Comparison of ENCODE assay signal across 38 cellular contexts in the genomic region with DNA sequence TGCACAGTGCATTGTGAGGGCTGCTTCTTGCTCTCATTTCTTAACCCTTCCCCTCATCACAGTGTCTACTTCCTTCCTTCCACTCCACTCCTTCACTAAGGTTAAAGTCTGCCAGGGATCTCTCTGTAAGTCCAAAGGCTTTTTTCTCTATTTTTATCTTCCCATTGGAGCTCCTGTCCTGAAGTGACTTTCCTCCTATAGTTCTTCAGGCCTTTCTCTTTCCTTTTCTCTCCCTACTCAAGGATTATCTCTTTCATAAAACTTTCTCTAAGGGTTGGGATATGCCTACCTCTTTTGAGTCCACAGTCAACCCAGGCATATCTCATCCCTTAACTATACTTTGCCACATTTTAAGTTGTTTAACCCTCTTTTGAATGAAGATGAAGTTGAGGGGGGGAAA.
"Had no signal": no experiment of that assay in that cellular context is flagged by ENCODE, and none has a peak within 500 bp of the region (broad histone marks: within the 10 kb centered on the region; RNA-seq: fewer than 3 reads in every experiment).

No MANE protein-coding gene starts in this region.

- H3K27me3 ChIP-seq: brain microvascular endothelial cell, Peyer's patch, SJSA1 had no signal

- H3K9me3 Mint-ChIP-seq: activated B cell treated with CpG ODN at 0.5 μM for 24 hours; activated CD4-positive, alpha-beta memory T cell treated with anti-CD3 and anti-CD28 coated beads for 36 hours; activated naive CD4-positive, alpha-beta T cell treated with anti-CD3 and anti-CD28 coated beads, Interleukin-2, amount 10 ng/mL, durations not matched to agents 7 days and 5 days; activated naive CD8-positive, alpha-beta T cell treated with anti-CD3 and anti-CD28 coated beads, Interleukin-2, amount 50 U/mL, for 24 hours; activated T-cell treated with anti-CD3 and anti-CD28 coated beads, Interleukin-2, amount 50 U/mL, for 4 hours; central memory CD8-positive, alpha-beta T cell; T-helper 1 cell treated with Interleukin-12 subunit alpha and Interleukin-12 subunit beta and Interleukin-4 antibody, amounts not matched to agents 30 μg/mL and 1 μg/mL, for 36 hours; T-helper 2 cell treated with Interferon-gamma antibody and Interleukin-4, amounts not matched to agents 5 μg/mL and 100 μg/mL, for 36 hours had no signal

- H3K4me3 Mint-ChIP-seq: activated B cell treated with CpG ODN at 0.5 μM for 24 hours; activated CD4-positive, alpha-beta memory T cell treated with anti-CD3 and anti-CD28 coated beads for 36 hours; activated naive CD4-positive, alpha-beta T cell treated with anti-CD3 and anti-CD28 coated beads, Interleukin-2, amount 10 ng/mL, durations not matched to agents 7 days and 5 days; activated naive CD8-positive, alpha-beta T cell; activated naive CD8-positive, alpha-beta T cell treated with anti-CD3 and anti-CD28 coated beads, Interleukin-2, amount 50 U/mL, for 24 hours; activated T-cell treated with anti-CD3 and anti-CD28 coated beads, Interleukin-2, amount 50 U/mL, for 4 hours; central memory CD8-positive, alpha-beta T cell; T-helper 1 cell treated with Interleukin-12 subunit alpha and Interleukin-12 subunit beta and Interleukin-4 antibody, amounts not matched to agents 30 μg/mL and 1 μg/mL, for 36 hours; T-helper 2 cell treated with Interferon-gamma antibody and Interleukin-4, amounts not matched to agents 5 μg/mL and 100 μg/mL, for 36 hours had no signal

- H3K4me2 ChIP-seq: SK-N-SH had no signal

- H3K36me3 ChIP-seq: brain microvascular endothelial cell, Peyer's patch, SJSA1 had no signal

- H3K9me3 ChIP-seq: Peyer's patch, SJSA1, SK-N-SH had no signal

- H3K27me3 Mint-ChIP-seq: activated B cell treated with CpG ODN at 0.5 μM for 24 hours; activated CD4-positive, alpha-beta memory T cell treated with anti-CD3 and anti-CD28 coated beads for 36 hours; activated naive CD4-positive, alpha-beta T cell treated with anti-CD3 and anti-CD28 coated beads, Interleukin-2, amount 10 ng/mL, durations not matched to agents 7 days and 5 days; activated naive CD8-positive, alpha-beta T cell; activated naive CD8-positive, alpha-beta T cell treated with anti-CD3 and anti-CD28 coated beads, Interleukin-2, amount 50 U/mL, for 24 hours had no signal

- H3K4me3 ChIP-seq: Peyer's patch, SJSA1 had no signal

- H3K36me3 Mint-ChIP-seq: activated CD4-positive, alpha-beta memory T cell treated with anti-CD3 and anti-CD28 coated beads for 36 hours had no signal

- H3K27ac ChIP-seq: brain microvascular endothelial cell, SJSA1, VCaP had no signal

- DNase-seq: activated B cell treated with CpG ODN at 0.5 μM for 24 hours; activated CD4-positive, alpha-beta memory T cell treated with anti-CD3 and anti-CD28 coated beads for 36 hours; activated CD4-positive, alpha-beta T cell treated with anti-CD3 and anti-CD28 coated beads for 4 hours; activated CD4-positive, alpha-beta T cell treated with anti-CD3 and anti-CD28 coated beads, Interleukin-2, amount 50 U/mL, for 1 hour; activated CD4-positive, CD25-positive, alpha-beta regulatory T cell treated with anti-CD3 and anti-CD28 coated beads, Interleukin-2, amount 50 U/mL, for 72 hours; activated CD8-positive, alpha-beta memory T cell treated with anti-CD3 and anti-CD28 coated beads, Interleukin-2, amount 50 U/mL, for 4 hours; activated effector memory CD4-positive, alpha-beta T cell treated with Interleukin-2 at 50 U/mL for 16 hours; activated naive CD4-positive, alpha-beta T cell treated with anti-CD3 and anti-CD28 coated beads, Interleukin-2, amount 10 ng/mL, durations not matched to agents 7 days and 5 days; activated naive CD8-positive, alpha-beta T cell treated with anti-CD3 and anti-CD28 coated beads, Interleukin-2, amount 50 U/mL, for 24 hours; activated T-cell treated with anti-CD3 and anti-CD28 coated beads for 4 hours; activated T-cell treated with anti-CD3 and anti-CD28 coated beads, Interleukin-2, amount 50 U/mL, for 4 hours; amniotic stem cell; aorta; brain microvascular endothelial cell; Kasumi-1; KBM-7; MM.1S; NCI-H1092; NCI-H146; NCI-H187; NCI-H2029 treated with DMSO at 0.1 percent for 48 hours; NCI-H2107; NCI-H2171; NCI-H510A; NCI-H526; NCI-H748 treated with DMSO at 0.1 percent for 48 hours; NK-92 treated with Interleukin-12 subunit alpha and Interleukin-12 subunit beta, amount 100 ng/mL, for 24 hours; PC-3; Peyer's patch; RPMI8226; SHP77 treated with DMSO at 0.1 percent for 48 hours; SK-N-SH had no signal

- H3K9ac ChIP-seq: SK-N-SH had no signal

- ATAC-seq: activated naive CD8-positive, alpha-beta T cell treated with anti-CD3 and anti-CD28 coated beads, Interleukin-2, amount 50 U/mL, for 24 hours; activated T-cell treated with anti-CD3 and anti-CD28 coated beads, Interleukin-2, amount 50 U/mL, for 4 hours; PC-3 had no signal

- H3K27ac Mint-ChIP-seq: activated B cell treated with CpG ODN at 0.5 μM for 24 hours; activated CD4-positive, alpha-beta memory T cell treated with anti-CD3 and anti-CD28 coated beads for 36 hours; activated naive CD4-positive, alpha-beta T cell treated with anti-CD3 and anti-CD28 coated beads, Interleukin-2, amount 10 ng/mL, durations not matched to agents 7 days and 5 days; activated naive CD8-positive, alpha-beta T cell; activated naive CD8-positive, alpha-beta T cell treated with anti-CD3 and anti-CD28 coated beads, Interleukin-2, amount 50 U/mL, for 24 hours; T-helper 1 cell treated with Interleukin-12 subunit alpha and Interleukin-12 subunit beta and Interleukin-4 antibody, amounts not matched to agents 30 μg/mL and 1 μg/mL, for 36 hours; T-helper 2 cell treated with Interferon-gamma antibody and Interleukin-4, amounts not matched to agents 5 μg/mL and 100 μg/mL, for 36 hours had no signal
